In genomic region chr19:33302175-33302973, GRCh38 we compare ENCODE assay signal across 1 cellular context.
TF ChIP-seq lines count a peak whose summit lies in the region.

TSS of gene CEBPA (minus strand) at chr19:33302534. CDS start at chr19:33302414, 120 bp downstream.

TF ChIP-seq in GM23338, 12 proteins besides CTCF, POLR2A, EP300 and RAD21 (continued from another document):
- TF ChIP-seq, protein P1, sequence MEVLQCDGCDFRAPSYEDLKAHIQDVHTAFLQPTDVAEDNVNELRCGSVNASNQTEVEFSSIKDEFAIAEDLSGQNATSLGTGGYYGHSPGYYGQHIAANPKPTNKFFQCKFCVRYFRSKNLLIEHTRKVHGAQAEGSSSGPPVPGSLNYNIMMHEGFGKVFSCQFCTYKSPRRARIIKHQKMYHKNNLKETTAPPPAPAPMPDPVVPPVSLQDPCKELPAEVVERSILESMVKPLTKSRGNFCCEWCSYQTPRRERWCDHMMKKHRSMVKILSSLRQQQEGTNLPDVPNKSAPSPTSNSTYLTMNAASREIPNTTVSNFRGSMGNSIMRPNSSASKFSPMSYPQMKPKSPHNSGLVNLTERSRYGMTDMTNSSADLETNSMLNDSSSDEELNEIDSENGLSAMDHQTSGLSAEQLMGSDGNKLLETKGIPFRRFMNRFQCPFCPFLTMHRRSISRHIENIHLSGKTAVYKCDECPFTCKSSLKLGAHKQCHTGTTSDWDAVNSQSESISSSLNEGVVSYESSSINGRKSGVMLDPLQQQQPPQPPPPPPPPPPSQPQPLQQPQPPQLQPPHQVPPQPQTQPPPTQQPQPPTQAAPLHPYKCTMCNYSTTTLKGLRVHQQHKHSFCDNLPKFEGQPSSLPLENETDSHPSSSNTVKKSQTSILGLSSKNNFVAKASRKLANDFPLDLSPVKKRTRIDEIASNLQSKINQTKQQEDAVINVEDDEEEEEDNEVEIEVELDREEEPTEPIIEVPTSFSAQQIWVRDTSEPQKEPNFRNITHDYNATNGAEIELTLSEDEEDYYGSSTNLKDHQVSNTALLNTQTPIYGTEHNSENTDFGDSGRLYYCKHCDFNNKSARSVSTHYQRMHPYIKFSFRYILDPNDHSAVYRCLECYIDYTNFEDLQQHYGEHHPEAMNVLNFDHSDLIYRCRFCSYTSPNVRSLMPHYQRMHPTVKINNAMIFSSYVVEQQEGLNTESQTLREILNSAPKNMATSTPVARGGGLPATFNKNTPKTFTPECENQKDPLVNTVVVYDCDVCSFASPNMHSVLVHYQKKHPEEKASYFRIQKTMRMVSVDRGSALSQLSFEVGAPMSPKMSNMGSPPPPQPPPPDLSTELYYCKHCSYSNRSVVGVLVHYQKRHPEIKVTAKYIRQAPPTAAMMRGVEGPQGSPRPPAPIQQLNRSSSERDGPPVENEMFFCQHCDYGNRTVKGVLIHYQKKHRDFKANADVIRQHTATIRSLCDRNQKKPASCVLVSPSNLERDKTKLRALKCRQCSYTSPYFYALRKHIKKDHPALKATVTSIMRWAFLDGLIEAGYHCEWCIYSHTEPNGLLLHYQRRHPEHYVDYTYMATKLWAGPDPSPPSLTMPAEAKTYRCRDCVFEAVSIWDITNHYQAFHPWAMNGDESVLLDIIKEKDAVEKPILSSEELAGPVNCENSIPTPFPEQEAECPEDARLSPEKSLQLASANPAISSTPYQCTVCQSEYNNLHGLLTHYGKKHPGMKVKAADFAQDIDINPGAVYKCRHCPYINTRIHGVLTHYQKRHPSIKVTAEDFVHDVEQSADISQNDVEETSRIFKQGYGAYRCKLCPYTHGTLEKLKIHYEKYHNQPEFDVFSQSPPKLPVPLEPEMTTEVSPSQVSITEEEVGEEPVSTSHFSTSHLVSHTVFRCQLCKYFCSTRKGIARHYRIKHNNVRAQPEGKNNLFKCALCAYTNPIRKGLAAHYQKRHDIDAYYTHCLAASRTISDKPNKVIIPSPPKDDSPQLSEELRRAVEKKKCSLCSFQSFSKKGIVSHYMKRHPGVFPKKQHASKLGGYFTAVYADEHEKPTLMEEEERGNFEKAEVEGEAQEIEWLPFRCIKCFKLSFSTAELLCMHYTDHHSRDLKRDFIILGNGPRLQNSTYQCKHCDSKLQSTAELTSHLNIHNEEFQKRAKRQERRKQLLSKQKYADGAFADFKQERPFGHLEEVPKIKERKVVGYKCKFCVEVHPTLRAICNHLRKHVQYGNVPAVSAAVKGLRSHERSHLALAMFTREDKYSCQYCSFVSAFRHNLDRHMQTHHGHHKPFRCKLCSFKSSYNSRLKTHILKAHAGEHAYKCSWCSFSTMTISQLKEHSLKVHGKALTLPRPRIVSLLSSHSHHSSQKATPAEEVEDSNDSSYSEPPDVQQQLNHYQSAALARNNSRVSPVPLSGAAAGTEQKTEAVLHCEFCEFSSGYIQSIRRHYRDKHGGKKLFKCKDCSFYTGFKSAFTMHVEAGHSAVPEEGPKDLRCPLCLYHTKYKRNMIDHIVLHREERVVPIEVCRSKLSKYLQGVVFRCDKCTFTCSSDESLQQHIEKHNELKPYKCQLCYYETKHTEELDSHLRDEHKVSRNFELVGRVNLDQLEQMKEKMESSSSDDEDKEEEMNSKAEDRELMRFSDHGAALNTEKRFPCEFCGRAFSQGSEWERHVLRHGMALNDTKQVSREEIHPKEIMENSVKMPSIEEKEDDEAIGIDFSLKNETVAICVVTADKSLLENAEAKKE (CRISPR knock-in tag; IDR thresholded peaks at IDR 0.05): no peak
- TF ChIP-seq CREB1 (CRISPR knock-in tag; IDR thresholded peaks at IDR 0.05; ENCODE audit: low read depth): no peak
- TF ChIP-seq STAT1 (IDR thresholded peaks at IDR 0.05; ENCODE audit: unreplicated experiment): no peak
- no peak for TF ChIP-seq ZNF331 (CRISPR knock-in tag; IDR thresholded peaks at IDR 0.05; ENCODE audit: low read depth)
- TF ChIP-seq, protein P2, sequence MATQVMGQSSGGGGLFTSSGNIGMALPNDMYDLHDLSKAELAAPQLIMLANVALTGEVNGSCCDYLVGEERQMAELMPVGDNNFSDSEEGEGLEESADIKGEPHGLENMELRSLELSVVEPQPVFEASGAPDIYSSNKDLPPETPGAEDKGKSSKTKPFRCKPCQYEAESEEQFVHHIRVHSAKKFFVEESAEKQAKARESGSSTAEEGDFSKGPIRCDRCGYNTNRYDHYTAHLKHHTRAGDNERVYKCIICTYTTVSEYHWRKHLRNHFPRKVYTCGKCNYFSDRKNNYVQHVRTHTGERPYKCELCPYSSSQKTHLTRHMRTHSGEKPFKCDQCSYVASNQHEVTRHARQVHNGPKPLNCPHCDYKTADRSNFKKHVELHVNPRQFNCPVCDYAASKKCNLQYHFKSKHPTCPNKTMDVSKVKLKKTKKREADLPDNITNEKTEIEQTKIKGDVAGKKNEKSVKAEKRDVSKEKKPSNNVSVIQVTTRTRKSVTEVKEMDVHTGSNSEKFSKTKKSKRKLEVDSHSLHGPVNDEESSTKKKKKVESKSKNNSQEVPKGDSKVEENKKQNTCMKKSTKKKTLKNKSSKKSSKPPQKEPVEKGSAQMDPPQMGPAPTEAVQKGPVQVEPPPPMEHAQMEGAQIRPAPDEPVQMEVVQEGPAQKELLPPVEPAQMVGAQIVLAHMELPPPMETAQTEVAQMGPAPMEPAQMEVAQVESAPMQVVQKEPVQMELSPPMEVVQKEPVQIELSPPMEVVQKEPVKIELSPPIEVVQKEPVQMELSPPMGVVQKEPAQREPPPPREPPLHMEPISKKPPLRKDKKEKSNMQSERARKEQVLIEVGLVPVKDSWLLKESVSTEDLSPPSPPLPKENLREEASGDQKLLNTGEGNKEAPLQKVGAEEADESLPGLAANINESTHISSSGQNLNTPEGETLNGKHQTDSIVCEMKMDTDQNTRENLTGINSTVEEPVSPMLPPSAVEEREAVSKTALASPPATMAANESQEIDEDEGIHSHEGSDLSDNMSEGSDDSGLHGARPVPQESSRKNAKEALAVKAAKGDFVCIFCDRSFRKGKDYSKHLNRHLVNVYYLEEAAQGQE (IDR thresholded peaks at IDR 0.05; ENCODE audit: unreplicated experiment): no peak
- TF ChIP-seq ZNF114 (CRISPR knock-in tag; IDR thresholded peaks at IDR 0.05): no peak
